Comparison of ENCODE assay signal across 9 cellular contexts in genomic region chr21:35529141-35529863, GRCh38.
DNase-seq lines count a peak whose midpoint lies in the region; ATAC-seq, FAIRE-seq and TF ChIP-seq lines count a peak whose summit lies in the region.
"Had no signal": no experiment of that assay in that cellular context is flagged by ENCODE, and none has a peak within 500 bp of the region (broad histone marks: within the 10 kb centered on the region; RNA-seq: fewer than 3 reads in every experiment).

No MANE protein-coding gene starts in this region.

- no peaks in the 10 kb centered on the region for H3K36me3 ChIP-seq in BLaER1 treated with 17β-estradiol and CSF1 and Interleukin-3, amounts not matched to agents 10 nM and 100 nM
- H3K36me3 ChIP-seq in SU-DHL-6 (ENCODE audit: low read length), result no peaks in the 10 kb centered on the region
- no peaks in the 10 kb centered on the region for H3K36me3 ChIP-seq in heart right ventricle
- H3K36me3 ChIP-seq in WERI-Rb-1, result no peaks in the 10 kb centered on the region

- no peak overlapping the region for H2AFZ ChIP-seq in SU-DHL-6 (ENCODE audit: low read depth, low read length, severe bottlenecking)

- H3K9me3 Mint-ChIP-seq in stimulated activated naive CD8-positive, alpha-beta T cell treated with anti-CD3 and anti-CD28 coated beads, Interleukin-15, amount 100 ng/mL, for 72 hours, result peaks cover 0 to 5% of the 10 kb centered on the region in 2 donors

- 55 to 63% methylated on average over 9 of the region's 9 CpGs for WGBS in heart right ventricle, 2 donors

- peaks cover 0 to 12% (median 0%) of the 10 kb centered on the region in 11 experiments; a peak in 5 of 22 replicates for H3K9me3 ChIP-seq in BLaER1 treated with 17β-estradiol and CSF1 and Interleukin-3, amounts not matched to agents 10 nM and 100 nM (replicated peaks in 1 of 11)
- H3K9me3 ChIP-seq in SU-DHL-6 (ENCODE audit: insufficient read depth, low read length) (peaks cover 3% of the 10 kb centered on the region; the same call in 1 of the 2 replicates), heart right ventricle (no peaks in the 10 kb centered on the region), WERI-Rb-1 (ENCODE audit: severe bottlenecking) (no peaks in the 10 kb centered on the region)

- peak overlapping the region; percentile 80 to 98 (median 93) for H3K4me2 ChIP-seq in BLaER1 treated with 17β-estradiol and CSF1 and Interleukin-3, amounts not matched to agents 10 nM and 100 nM
- H3K4me2 ChIP-seq in SU-DHL-6 (ENCODE audit: low read depth, low read length, poor library complexity, severe bottlenecking), result peak overlapping the region; percentile 35

- H4K20me1 ChIP-seq in BLaER1 treated with 17β-estradiol and CSF1 and Interleukin-3, amounts not matched to agents 10 nM and 100 nM, result no peaks in the 10 kb centered on the region
- no peaks in the 10 kb centered on the region for H4K20me1 ChIP-seq in SU-DHL-6 (ENCODE audit: low read depth, low read length)

- no peak for DNase-seq in heart right ventricle
- DNase-seq in stimulated activated naive CD8-positive, alpha-beta T cell treated with anti-CD3 and anti-CD28 coated beads, Interleukin-15, amount 100 ng/mL, for 72 hours, result peak; percentile 15 to 34
- DNase-seq in COR-L47 (lab: John Stamatoyannopoulos, UW), result no peak
- no peak for DNase-seq in WERI-Rb-1
- no peak for DNase-seq in HTR-8/SVneo (ENCODE audit: insufficient read length, low spot score)

- H3K27me3 ChIP-seq in BLaER1 treated with 17β-estradiol and CSF1 and Interleukin-3, amounts not matched to agents 10 nM and 100 nM, result no peaks in the 10 kb centered on the region
- no peaks in the 10 kb centered on the region for H3K27me3 ChIP-seq in SU-DHL-6 (ENCODE audit: low read length)
- H3K27me3 ChIP-seq in heart right ventricle, result peaks cover 0 to 4% (median 0%) of the 10 kb centered on the region in 7 donors
- peaks cover 89% of the 10 kb centered on the region for H3K27me3 ChIP-seq in WERI-Rb-1 (ENCODE audit: insufficient read depth, low read depth, severe bottlenecking)

- peak overlapping the region; percentile 93 to 95 for H3K27ac Mint-ChIP-seq in stimulated activated naive CD8-positive, alpha-beta T cell treated with anti-CD3 and anti-CD28 coated beads, Interleukin-15, amount 100 ng/mL, for 72 hours

- FAIRE-seq in HTR-8/SVneo (lab: Jason Lieb, UNC), result no peak
- FAIRE-seq: colon had no signal

- H3K4me1 ChIP-seq in BLaER1 treated with 17β-estradiol and CSF1 and Interleukin-3, amounts not matched to agents 10 nM and 100 nM, result peaks cover 28 to 67% (median 54%) of the 10 kb centered on the region in 10 experiments
- H3K4me1 ChIP-seq in heart right ventricle, result peaks cover 0 to 40% (median 0%) of the 10 kb centered on the region in 9 donors

- intact Hi-C loops in heart right ventricle (cut with DNase I), result no loop called here

- H3K79me2 ChIP-seq in SU-DHL-6 (ENCODE audit: insufficient read depth, low read length), result no peaks in the 10 kb centered on the region

- peak overlapping the region; percentile 22 to 90 (median 84); a peak in 21 of 22 replicates for H3K27ac ChIP-seq in BLaER1 treated with 17β-estradiol and CSF1 and Interleukin-3, amounts not matched to agents 10 nM and 100 nM
- H3K27ac ChIP-seq in SU-DHL-6 (ENCODE audit: low read depth, low read length) (no peak overlapping the region), heart right ventricle (peak overlapping the region in 8 of 10 donors; percentile 10 to 88 (median 45)), WERI-Rb-1 (no peak overlapping the region)

- peak overlapping the region; percentile 39 to 82 (median 78) for H3K9ac ChIP-seq in BLaER1 treated with 17β-estradiol and CSF1 and Interleukin-3, amounts not matched to agents 10 nM and 100 nM
- no peak overlapping the region for H3K9ac ChIP-seq in SU-DHL-6 (ENCODE audit: low read length)

- peak overlapping the region; percentile 41 to 65 (median 58) for H3K4me3 ChIP-seq in BLaER1 treated with 17β-estradiol and CSF1 and Interleukin-3, amounts not matched to agents 10 nM and 100 nM
- H3K4me3 ChIP-seq in SU-DHL-6 (ENCODE audit: insufficient read depth, low read length, poor library complexity, severe bottlenecking) (no peak overlapping the region), heart right ventricle (peak overlapping the region in 9 of 10 donors; percentile 19 to 50 (median 39)), WERI-Rb-1 (ENCODE audit: low read depth, low read length) (no peak overlapping the region)

- H3K4me3 Mint-ChIP-seq in stimulated activated naive CD8-positive, alpha-beta T cell treated with anti-CD3 and anti-CD28 coated beads, Interleukin-15, amount 100 ng/mL, for 72 hours, result peak overlapping the region; percentile 78 to 88

- no peaks in the 10 kb centered on the region for H3K9me2 ChIP-seq in SU-DHL-6 (replicated peaks; ENCODE audit: insufficient read depth, low read length)

- TF ChIP-seq CTCF in SU-DHL-6 (IDR thresholded peaks at IDR 0.05; ENCODE audit: insufficient read depth, low read length, poor library complexity, severe bottlenecking) (no peak), heart right ventricle (IDR thresholded peaks at IDR 0.05) (no peak), WERI-Rb-1 (IDR thresholded peaks at IDR 0.05; ENCODE audit: low read depth, low read length) (no peak)

- H3F3A ChIP-seq in SU-DHL-6 (ENCODE audit: insufficient read depth), result no peaks in the 10 kb centered on the region

- H3K27me3 Mint-ChIP-seq in stimulated activated naive CD8-positive, alpha-beta T cell treated with anti-CD3 and anti-CD28 coated beads, Interleukin-15, amount 100 ng/mL, for 72 hours, result no peaks in the 10 kb centered on the region

- peaks cover 55% of the 10 kb centered on the region for H3K4me1 Mint-ChIP-seq in stimulated activated naive CD8-positive, alpha-beta T cell treated with anti-CD3 and anti-CD28 coated beads, Interleukin-15, amount 100 ng/mL, for 72 hours

- ATAC-seq in GM21423 (IDR thresholded peaks at IDR 0.05; ENCODE audit: unreplicated experiment), result peak; percentile 64
- peak in 5 of 8 donors; percentile 53 to 76 (median 72) for ATAC-seq in heart right ventricle
- ATAC-seq in stimulated activated naive CD8-positive, alpha-beta T cell treated with anti-CD3 and anti-CD28 coated beads, Interleukin-15, amount 100 ng/mL, for 72 hours, result peak; percentile 72

Comparison
In these comparisons a context has a peak if more than half of its experiments do, and no peak if none do; other contexts are left out.
1. H3K27ac ChIP-seq: peak in BLaER1 treated with 17β-estradiol and CSF1 and Interleukin-3, amounts not matched to agents 10 nM and 100 nM (11 of 11) and heart right ventricle (8 of 10); none in SU-DHL-6 (single experiment) and WERI-Rb-1 (single experiment).
2. H3K4me3 ChIP-seq: peak in BLaER1 treated with 17β-estradiol and CSF1 and Interleukin-3, amounts not matched to agents 10 nM and 100 nM (10 of 10) and heart right ventricle (9 of 10); none in SU-DHL-6 (single experiment) and WERI-Rb-1 (single experiment).
3. DNase-seq: peak in stimulated activated naive CD8-positive, alpha-beta T cell treated with anti-CD3 and anti-CD28 coated beads, Interleukin-15, amount 100 ng/mL, for 72 hours (2 of 2); none in heart right ventricle (0 of 2), COR-L47 (single experiment), WERI-Rb-1 (single experiment) and HTR-8/SVneo (single experiment).
4. Peak in every context shown above with its lines, with median percentiles within 50 percentile points of each other: ATAC-seq.